In genomic region chr12:3355378-3355900, GRCh38 we compare ENCODE assay signal across 2 cellular contexts.
TF ChIP-seq lines count a peak whose summit lies in the region.

No MANE protein-coding gene starts in this region.

TF ChIP-seq in IMR-90, 13 proteins besides CTCF, POLR2A, EP300 and RAD21:
- TF ChIP-seq MAFK (IDR thresholded peaks at IDR 0.05; ENCODE audit: low read depth, low read length), result no peak
- no peak for TF ChIP-seq CEBPB (IDR thresholded peaks at IDR 0.05; ENCODE audit: low read depth, low read length)
- no peak for TF ChIP-seq ELK1 (IDR thresholded peaks at IDR 0.05; ENCODE audit: borderline replicate concordance, low read depth, low read length)

TF ChIP-seq in H1, 55 proteins besides CTCF, POLR2A, EP300 and RAD21:
- TF ChIP-seq EZH2 (IDR thresholded peaks at IDR 0.05; ENCODE audit: low read depth, low read length, severe bottlenecking) (no peak), CBX5 (IDR thresholded peaks at IDR 0.05; ENCODE audit: low read depth, low read length) (no peak), MAFK (IDR thresholded peaks at IDR 0.05; ENCODE audit: low read depth, low read length) (no peak), NRF1 (IDR thresholded peaks at IDR 0.05; ENCODE audit: low read depth, low read length) (no peak), POLR2AphosphoS5 (IDR thresholded peaks at IDR 0.05; ENCODE audit: low read depth, low read length) (no peak), HDAC2 (IDR thresholded peaks at IDR 0.05; ENCODE audit: borderline replicate concordance in 1 of 2, low read depth in 2 of 2, low read length in 2 of 2) (no peak), RXRA (IDR thresholded peaks at IDR 0.05; ENCODE audit: insufficient read depth, low read depth, low read length) (no peak), TCF12 (IDR thresholded peaks at IDR 0.05; ENCODE audit: low read depth, low read length) (no peak), SIRT6 (IDR thresholded peaks at IDR 0.05; ENCODE audit: low read length) (no peak), CHD1 (IDR thresholded peaks at IDR 0.05; ENCODE audit: low read depth, low read length) (no peak), RNF2 (IDR thresholded peaks at IDR 0.05; ENCODE audit: borderline replicate concordance, low read depth, low read length, missing control alignments, poor library complexity, severe bottlenecking) (no peak), SRF (IDR thresholded peaks at IDR 0.05; ENCODE audit: low read depth, low read length) (no peak), BACH1 (IDR thresholded peaks at IDR 0.05; ENCODE audit: low read length) (no peak), SUZ12 (IDR thresholded peaks at IDR 0.05; ENCODE audit: low read length) (no peak), YY1 (IDR thresholded peaks at IDR 0.05; ENCODE audit: low read depth, low read length) (no peak), FOSL1 (IDR thresholded peaks at IDR 0.05; ENCODE audit: insufficient read depth, low read depth, low read length) (no peak)
